In the genomic region with DNA sequence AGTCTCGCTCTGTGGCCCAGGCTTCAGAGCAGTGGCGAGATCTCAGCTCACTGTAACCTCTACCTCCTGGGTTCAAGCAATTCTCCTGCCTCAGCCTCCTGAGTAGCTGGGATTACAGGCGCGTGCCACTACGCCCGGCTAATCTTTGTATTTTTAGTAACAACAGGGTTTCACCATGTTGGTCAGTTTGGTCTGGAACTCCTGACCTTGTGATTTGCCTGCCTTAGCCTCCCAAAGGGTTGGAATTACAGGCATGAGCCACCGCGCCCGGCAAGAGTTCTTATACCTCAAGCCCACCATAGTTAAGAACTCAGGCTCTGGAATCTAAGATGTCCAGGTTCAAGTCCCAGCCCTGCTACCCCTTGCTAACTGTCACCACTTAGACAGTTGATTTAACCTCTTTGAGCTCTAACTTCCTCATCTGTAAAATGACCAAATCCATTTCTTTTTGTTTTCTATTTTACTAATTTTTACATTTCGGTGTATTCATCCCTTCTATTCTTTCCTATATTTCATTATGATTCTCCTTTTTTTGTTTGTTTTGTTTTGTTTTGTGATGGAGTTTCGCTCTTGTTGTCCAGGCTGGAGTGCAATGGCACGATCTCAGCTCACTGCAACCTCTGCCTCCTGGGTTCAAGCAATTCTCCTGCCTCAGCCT, we compare ENCODE assay signal across 17 cellular contexts.
DNase-seq lines count a peak whose midpoint lies in the region; ATAC-seq lines count a peak whose summit lies in the region.
"Had no signal": no experiment of that assay in that cellular context is flagged by ENCODE, and none has a peak within 500 bp of the region (broad histone marks: within the 10 kb centered on the region; RNA-seq: fewer than 3 reads in every experiment).

No MANE protein-coding gene starts in this region.

- ATAC-seq in GM19397 (IDR thresholded peaks at IDR 0.05; ENCODE audit: unreplicated experiment) = no peak
- ATAC-seq: A549, K562 had no signal

- intact Hi-C loops in dendritic cell treated with granulocyte-macrophage colony-stimulating factor and Interleukin-4, amounts not matched to agents 40 ng/mL and 50 ng/mL, for 4 days (cut with micrococcal nuclease) = loop anchor here (1.0 to 5.0 kb wide), 3 partner anchors 9 to 149 kb away; no protein-coding TSS in a partner anchor

- no peaks in the 10 kb centered on the region for H3K9me3 Mint-ChIP-seq in activated naive CD8-positive, alpha-beta T cell (ENCODE audit: low read depth)
- H3K9me3 Mint-ChIP-seq in activated naive CD8-positive, alpha-beta T cell treated with anti-CD3 and anti-CD28 coated beads for 36 hours = no peaks in the 10 kb centered on the region
- no peaks in the 10 kb centered on the region for H3K9me3 Mint-ChIP-seq in dendritic cell treated with granulocyte-macrophage colony-stimulating factor and Interleukin-4, amounts not matched to agents 40 ng/mL and 50 ng/mL, for 4 days

- peak overlapping the region; percentile 28 for H3K27ac Mint-ChIP-seq in activated naive CD8-positive, alpha-beta T cell
- no peak overlapping the region for H3K27ac Mint-ChIP-seq in activated naive CD8-positive, alpha-beta T cell treated with anti-CD3 and anti-CD28 coated beads for 36 hours
- H3K27ac Mint-ChIP-seq in dendritic cell treated with granulocyte-macrophage colony-stimulating factor and Interleukin-4, amounts not matched to agents 40 ng/mL and 50 ng/mL, for 4 days = peak overlapping the region; percentile 91

- no peak for DNase-seq in activated naive CD8-positive, alpha-beta T cell treated with anti-CD3 and anti-CD28 coated beads for 36 hours
- DNase-seq in NOMO-1 treated with DMSO at 0.1 percent for 48 hours (lab: John Stamatoyannopoulos, UW; ENCODE audit: unreplicated experiment) = peak; percentile 70
- DNase-seq in islet precursor cell = no peak
- DNase-seq in A172 (ENCODE audit: low spot score) = no peak
- no peak for DNase-seq in NCI-H226
- DNase-seq: C1 segment of cervical spinal cord, DMS 273 treated with DMSO at 0.1 percent for 48 hours, GDM1, NCI-H1105, NCI-H1694, NCI-H524, SJCRH30 had no signal

- no peak overlapping the region for H3K4me3 Mint-ChIP-seq in activated naive CD8-positive, alpha-beta T cell
- no peak overlapping the region for H3K4me3 Mint-ChIP-seq in activated naive CD8-positive, alpha-beta T cell treated with anti-CD3 and anti-CD28 coated beads for 36 hours
- no peak overlapping the region for H3K4me3 Mint-ChIP-seq in dendritic cell treated with granulocyte-macrophage colony-stimulating factor and Interleukin-4, amounts not matched to agents 40 ng/mL and 50 ng/mL, for 4 days

- no peaks in the 10 kb centered on the region for H3K27me3 Mint-ChIP-seq in activated naive CD8-positive, alpha-beta T cell
- no peaks in the 10 kb centered on the region for H3K27me3 Mint-ChIP-seq in activated naive CD8-positive, alpha-beta T cell treated with anti-CD3 and anti-CD28 coated beads for 36 hours
- H3K27me3 Mint-ChIP-seq in dendritic cell treated with granulocyte-macrophage colony-stimulating factor and Interleukin-4, amounts not matched to agents 40 ng/mL and 50 ng/mL, for 4 days = no peaks in the 10 kb centered on the region

- H3K36me3 Mint-ChIP-seq in activated naive CD8-positive, alpha-beta T cell = no peaks in the 10 kb centered on the region
- peaks cover 5% of the 10 kb centered on the region for H3K36me3 Mint-ChIP-seq in activated naive CD8-positive, alpha-beta T cell treated with anti-CD3 and anti-CD28 coated beads for 36 hours
- no peaks in the 10 kb centered on the region for H3K36me3 Mint-ChIP-seq in dendritic cell treated with granulocyte-macrophage colony-stimulating factor and Interleukin-4, amounts not matched to agents 40 ng/mL and 50 ng/mL, for 4 days (ENCODE audit: low read depth)

- peaks cover 28% of the 10 kb centered on the region for H3K4me1 Mint-ChIP-seq in activated naive CD8-positive, alpha-beta T cell (ENCODE audit: low read depth)
- H3K4me1 Mint-ChIP-seq in activated naive CD8-positive, alpha-beta T cell treated with anti-CD3 and anti-CD28 coated beads for 36 hours = peaks cover 26% of the 10 kb centered on the region
- H3K4me1 Mint-ChIP-seq in dendritic cell treated with granulocyte-macrophage colony-stimulating factor and Interleukin-4, amounts not matched to agents 40 ng/mL and 50 ng/mL, for 4 days (ENCODE audit: low read depth) = peaks cover 50% of the 10 kb centered on the region
